Comparison of ENCODE assay signal across 27 cellular contexts in genomic region chr1:216833516-216833915, GRCh38.
"Had no signal": no experiment of that assay in that cellular context is flagged by ENCODE, and none has a peak within 500 bp of the region (broad histone marks: within the 10 kb centered on the region; RNA-seq: fewer than 3 reads in every experiment).

No MANE protein-coding gene starts in this region.

- ATAC-seq: effector memory CD8-positive, alpha-beta T cell; esophagus mucosa; gastrocnemius medialis; gastroesophageal sphincter; heart left ventricle; heart right ventricle had no signal

- H3K4me3 ChIP-seq: colonic mucosa, coronary artery, dorsolateral prefrontal cortex, esophagus muscularis mucosa, esophagus squamous epithelium, gastrocnemius medialis, gastroesophageal sphincter, heart left ventricle, heart right ventricle had no signal

- H3K27ac ChIP-seq: colonic mucosa, coronary artery, dorsolateral prefrontal cortex, epithelial cell of prostate, esophagus muscularis mucosa, esophagus squamous epithelium, gastrocnemius medialis, gastroesophageal sphincter, heart left ventricle, heart right ventricle had no signal

- DNase-seq: colonic mucosa; cortex of kidney; dermis blood vessel endothelial cell; dorsolateral prefrontal cortex; effector CD4-positive, alpha-beta T cell; effector CD8-positive, alpha-beta T cell; effector memory CD4-positive, alpha-beta T cell; effector memory CD8-positive, alpha-beta T cell; endodermal cell; erythroblast; esophagus squamous epithelium; foreskin fibroblast; foreskin melanocyte; gastrocnemius medialis; glutamatergic neuron; head of caudate nucleus; heart left ventricle; heart right ventricle had no signal

- FAIRE-seq: colon, endometrium, endothelial cell of umbilical vein, frontal cortex had no signal

- H3K4me1 ChIP-seq: colonic mucosa, esophagus squamous epithelium, heart right ventricle had no signal

- H3K9me3 ChIP-seq: colonic mucosa, esophagus muscularis mucosa, esophagus squamous epithelium, gastrocnemius medialis, gastroesophageal sphincter, heart left ventricle, heart right ventricle had no signal

- H3K36me3 ChIP-seq: colonic mucosa, esophagus muscularis mucosa, esophagus squamous epithelium, gastrocnemius medialis, gastroesophageal sphincter, heart left ventricle, heart right ventricle had no signal

- H3K27me3 ChIP-seq: colonic mucosa, dorsolateral prefrontal cortex, esophagus muscularis mucosa, esophagus squamous epithelium, gastrocnemius medialis, gastroesophageal sphincter, heart left ventricle, heart right ventricle had no signal
